24 cellular contexts compared by ENCODE assay signal in genomic region chr15:98131924-98132323, GRCh38.
DNase-seq lines count a peak whose midpoint lies in the region; ATAC-seq, FAIRE-seq and TF ChIP-seq lines count a peak whose summit lies in the region.
"Had no signal": no experiment of that assay in that cellular context is flagged by ENCODE, and none has a peak within 500 bp of the region (broad histone marks: within the 10 kb centered on the region; RNA-seq: fewer than 3 reads in every experiment).

No MANE protein-coding gene starts in this region.

- no TSS peak for BruUV-seq in K562 (replicated peaks; lab: Mats Ljungman, UMichigan)
- BruUV-seq in MCF 10A (replicated peaks; lab: Mats Ljungman, UMichigan) = no TSS peak

- no peak overlapping the region for H3K9ac ChIP-seq in K562 (ENCODE audit: insufficient read depth in 1 of 2, low read depth in 2 of 2, low read length in 2 of 2)
- H3K9ac ChIP-seq: BLaER1 treated with 17β-estradiol and CSF1 and Interleukin-3, amounts not matched to agents 10 nM and 100 nM; SK-N-SH had no signal

- no peaks in the 10 kb centered on the region for H3K79me2 ChIP-seq in K562 (ENCODE audit: control insufficient read depth, insufficient read depth, low read length)

- in situ Hi-C loops in K562 (cut with MboI) = no loop called here

- no peak overlapping the region for H3K27ac Mint-ChIP-seq in MCF 10A (ENCODE audit: low read depth, unreplicated experiment)
- H3K27ac Mint-ChIP-seq: CD4-positive, alpha-beta memory T cell had no signal

- H3K9me3 ChIP-seq in K562 (replicated peaks; ENCODE audit: control insufficient read depth, insufficient read depth, low read depth, low read length) (no peaks in the 10 kb centered on the region), upper lobe of right lung (no peaks in the 10 kb centered on the region)
- H3K9me3 ChIP-seq: SK-N-SH had no signal

- H3K9me3 Mint-ChIP-seq in MCF 10A (ENCODE audit: unreplicated experiment) = peaks cover 7% of the 10 kb centered on the region

- TF ChIP-seq POLR2A in K562 (conservative IDR thresholded peaks at IDR 0.05) = no peak

- H3K27me3 Mint-ChIP-seq in MCF 10A (ENCODE audit: insufficient read depth, unreplicated experiment) = no peaks in the 10 kb centered on the region

- POLR2A ChIA-PET in K562 (lab: Yijun Ruan, JAX) (no interaction called here), MCF 10A (lab: Yijun Ruan, JAX) (no interaction called here)

- no peaks in the 10 kb centered on the region for H3K27me3 ChIP-seq in K562 (ENCODE audit: control insufficient read depth in 2 of 2, insufficient read depth in 2 of 2, low read length in 2 of 2)
- no peaks in the 10 kb centered on the region for H3K27me3 ChIP-seq in upper lobe of right lung
- H3K27me3 ChIP-seq: BLaER1 treated with 17β-estradiol and CSF1 and Interleukin-3, amounts not matched to agents 10 nM and 100 nM; MG63 had no signal

- intact Hi-C loops in K562 (cut with micrococcal nuclease) (no loop called here), upper lobe of right lung (cut with DNase I) (no loop called here), MCF 10A (cut with micrococcal nuclease) (no loop called here)

- H3K36me3 ChIP-seq in K562 (ENCODE audit: control insufficient read depth, insufficient read depth, low read length) = no peaks in the 10 kb centered on the region
- H3K36me3 ChIP-seq in upper lobe of right lung = no peaks in the 10 kb centered on the region
- H3K36me3 ChIP-seq: BLaER1 treated with 17β-estradiol and CSF1 and Interleukin-3, amounts not matched to agents 10 nM and 100 nM; MG63 had no signal

- 0% methylated on average over 4 of the region's 4 CpGs for WGBS in K562 (ENCODE audit: insufficient coverage, low coverage, missing lambda C conversion rate)

- H3K4me3 ChIP-seq in K562 (no peak overlapping the region), upper lobe of right lung (no peak overlapping the region)
- H3K4me3 ChIP-seq: BLaER1 treated with 17β-estradiol and CSF1 and Interleukin-3, amounts not matched to agents 10 nM and 100 nM; MG63; PC-9 had no signal

- H3K9me1 ChIP-seq in K562 (ENCODE audit: control insufficient read depth, insufficient read depth, low read length) = no peaks in the 10 kb centered on the region

- TF ChIP-seq CTCF in K562 (IDR thresholded peaks at IDR 0.05 in 2 of 3, conservative IDR thresholded peaks at IDR 0.05 in 1 of 3; ENCODE audit: insufficient read depth in 2 of 3, low read depth in 1 of 3, low read length in 3 of 3) (no peak), upper lobe of right lung (IDR thresholded peaks at IDR 0.05) (no peak), MCF 10A (IDR thresholded peaks at IDR 0.05; ENCODE audit: unreplicated experiment) (no peak)

- H3K27ac ChIP-seq in K562 (ENCODE audit: extremely low read depth, low read depth, low read length) (no peak overlapping the region), upper lobe of right lung (no peak overlapping the region)
- H3K27ac ChIP-seq: BLaER1 treated with 17β-estradiol and CSF1 and Interleukin-3, amounts not matched to agents 10 nM and 100 nM; PC-9 had no signal

- no peaks in the 10 kb centered on the region for H3K4me1 ChIP-seq in K562 (replicated peaks in 1 of 2; ENCODE audit: control insufficient read depth in 2 of 2, insufficient read depth in 2 of 2, low read length in 2 of 2)
- no peaks in the 10 kb centered on the region for H3K4me1 ChIP-seq in upper lobe of right lung

- FAIRE-seq in K562 (lab: Jason Lieb, UNC) = no peak
- FAIRE-seq: GM18507, H1 had no signal

- H2AFZ ChIP-seq in K562 (ENCODE audit: low read depth, low read length) = no peak overlapping the region
- H2AFZ ChIP-seq: PC-9 had no signal

- CTCF ChIA-PET in K562 (lab: Yijun Ruan, JAX; ENCODE audit: low intra/inter-chr PET ratio) = no interaction called here
- CTCF ChIA-PET in MCF 10A (lab: Yijun Ruan, JAX) = interaction anchor here (0.7 kb wide), 1 partner anchor 1777 kb away, joined by 3 read pairs; no protein-coding TSS in a partner anchor

- no peak for ATAC-seq in K562
- ATAC-seq in upper lobe of right lung = peak; percentile 68
- ATAC-seq in HG03342 (IDR thresholded peaks at IDR 0.05; ENCODE audit: unreplicated experiment) = no peak
- ATAC-seq in GM21367 (IDR thresholded peaks at IDR 0.05; ENCODE audit: unreplicated experiment) = no peak
- ATAC-seq: HCT116 had no signal

- no peak for TF ChIP-seq EP300 in K562 (IDR thresholded peaks at IDR 0.05; ENCODE audit: low read length)

- H4K20me1 ChIP-seq in K562 (replicated peaks; ENCODE audit: control insufficient read depth, insufficient read depth, low read length) = no peaks in the 10 kb centered on the region; the same call in 1 of the 2 replicates
- H4K20me1 ChIP-seq: BLaER1 treated with 17β-estradiol and CSF1 and Interleukin-3, amounts not matched to agents 10 nM and 100 nM had no signal

- no peaks in the 10 kb centered on the region for H3K36me3 Mint-ChIP-seq in MCF 10A (ENCODE audit: insufficient read depth, unreplicated experiment)
- H3K36me3 Mint-ChIP-seq: CD4-positive, alpha-beta memory T cell had no signal

- H3K4me2 ChIP-seq in K562 (ENCODE audit: insufficient read depth, low read length) = no peak overlapping the region
- H3K4me2 ChIP-seq: BLaER1 treated with 17β-estradiol and CSF1 and Interleukin-3, amounts not matched to agents 10 nM and 100 nM; PC-9; SK-N-SH had no signal

- DNase-seq in EH (ENCODE audit: low read depth) (peak; percentile 37), K562 (ENCODE audit: extremely low read depth in 1 of 4, low spot score in 3 of 4) (no peak), myocyte (ENCODE audit: low read depth) (peak; percentile 60), upper lobe of right lung (no peak), MCF 10A (ENCODE audit: unreplicated experiment) (no peak)
- DNase-seq: Calu3; CD4-positive, alpha-beta memory T cell; DMS153; GDM1; IMR-90; MG63; NCI-H1436; NCI-H187 treated with DMSO at 0.1 percent for 48 hours; NCI-H748 treated with DMSO at 0.1 percent for 48 hours; PC-9; RPMI8226; SHP77 treated with DMSO at 0.1 percent for 48 hours; SK-N-SH had no signal

- peaks cover under 1% of the 10 kb centered on the region for H3K4me1 Mint-ChIP-seq in MCF 10A (ENCODE audit: insufficient read depth, unreplicated experiment)

- TF ChIP-seq RAD21 in K562 (CRISPR knock-in tag; conservative IDR thresholded peaks at IDR 0.05 in 1 of 2, IDR thresholded peaks at IDR 0.05 in 1 of 2) = no peak

- no peak overlapping the region for H3K4me3 Mint-ChIP-seq in MCF 10A (ENCODE audit: unreplicated experiment)
- H3K4me3 Mint-ChIP-seq: CD4-positive, alpha-beta memory T cell had no signal

TF ChIP-seq in K562, 482 proteins besides CTCF, POLR2A, EP300 and RAD21:
- TF ChIP-seq CCNT2 (IDR thresholded peaks at IDR 0.05; ENCODE audit: borderline replicate concordance, extremely low read depth, insufficient read length, low read depth, low read length) (no peak), NR2C1 (IDR thresholded peaks at IDR 0.05) (no peak), NR2C1 (tag; IDR thresholded peaks at IDR 0.05) (peak; percentile 79), NR2C2 (CRISPR knock-in tag; IDR thresholded peaks at IDR 0.05) (no peak), NR2C2 (tag; IDR thresholded peaks at IDR 0.05) (peak; percentile 79; the same call in 1 of the 2 replicates)
TF ChIP-seq in K562: peak in this region for 2.

Comparison
In these comparisons a context has a peak if more than half of its experiments do, and no peak if none do; other contexts are left out.
1. DNase-seq: peak in EH (single experiment) and myocyte (single experiment); none in K562 (0 of 4), upper lobe of right lung (single experiment) and MCF 10A (single experiment).